Comparison of ENCODE assay signal across 19 cellular contexts in the genomic region with DNA sequence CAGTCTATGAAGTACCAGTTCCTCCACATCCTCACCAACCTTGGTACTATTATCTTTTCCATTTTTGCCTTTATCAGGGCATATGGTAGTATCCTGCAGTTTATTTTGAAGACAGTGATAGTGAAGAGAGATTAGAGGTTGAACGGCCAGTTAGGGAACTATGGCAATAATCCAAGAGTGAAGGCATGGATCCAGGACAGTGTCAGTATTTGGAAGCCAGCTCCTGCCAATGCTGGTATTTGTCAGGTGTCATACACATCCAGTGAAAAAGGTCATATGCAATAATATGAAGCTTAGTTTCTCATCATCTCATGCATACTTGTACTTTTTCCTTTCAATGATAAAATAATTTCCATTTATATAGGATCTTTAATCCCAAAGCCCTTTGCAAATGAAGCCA. TPM values are rescaled to one million over a fixed set of nuclear protein-coding genes. Genes with fewer than 3 reads are reported as not detected.
DNase-seq lines count a peak whose midpoint lies in the region; ATAC-seq, FAIRE-seq and TF ChIP-seq lines count a peak whose summit lies in the region.
"Had no signal": no experiment of that assay in that cellular context is flagged by ENCODE, and none has a peak within 500 bp of the region (broad histone marks: within the 10 kb centered on the region; RNA-seq: fewer than 3 reads in every experiment).

No MANE protein-coding gene starts in this region.

- H3K4me2 ChIP-seq in HepG2 (ENCODE audit: low read depth, low read length): no peak overlapping the region
- H3K4me2 ChIP-seq: BLaER1, GM23338 had no signal

- FAIRE-seq in GM12892 (lab: Jason Lieb, UNC) (peak; percentile 40), HepG2 (lab: Jason Lieb, UNC) (no peak)
- FAIRE-seq: H54, HTR-8/SVneo had no signal

- no peaks in the 10 kb centered on the region for H3K79me2 ChIP-seq in HepG2 (ENCODE audit: insufficient read depth, low read length)

- H3K4me1 Mint-ChIP-seq in stimulated activated naive B cell treated with anti-CD40 and anti-IgM and Interleukin-4, amounts not matched to agents 10 μg/mL and 1 μg/mL and 100 μg/mL, for 72 hours: peaks cover 11% of the 10 kb centered on the region in 2 donors

- no peak overlapping the region for H3K4me3 Mint-ChIP-seq in stimulated activated naive B cell treated with anti-CD40 and anti-IgM and Interleukin-4, amounts not matched to agents 10 μg/mL and 1 μg/mL and 100 μg/mL, for 72 hours
- H3K4me3 Mint-ChIP-seq: CD8-positive, alpha-beta T cell; GM23338 had no signal

- H3K36me3 ChIP-seq in right atrium auricular region (no peaks in the 10 kb centered on the region), left ventricle myocardium inferior (no peaks in the 10 kb centered on the region), HepG2 (replicated peaks in 1 of 2; ENCODE audit: control insufficient read depth in 1 of 2, insufficient read depth in 2 of 2, low read length in 2 of 2) (no peaks in the 10 kb centered on the region)
- H3K36me3 ChIP-seq: BLaER1 had no signal

- no TSS peak for BruUV-seq in HepG2 (replicated peaks; lab: Mats Ljungman, UMichigan)

- WGBS in HepG2 (ENCODE audit: low lambda C conversion rate): 0% methylated on average over 1 of the region's 1 CpG

- no peaks in the 10 kb centered on the region for H3K27me3 ChIP-seq in right atrium auricular region
- no peaks in the 10 kb centered on the region for H3K27me3 ChIP-seq in left ventricle myocardium inferior (ENCODE audit: low read depth)
- no peaks in the 10 kb centered on the region for H3K27me3 ChIP-seq in HepG2 (ENCODE audit: control insufficient read depth in 1 of 2, insufficient read depth in 2 of 2, low read length in 2 of 2)
- H3K27me3 ChIP-seq: BLaER1 had no signal

- peaks cover 0 to 5% of the 10 kb centered on the region in 2 donors for H3K4me1 ChIP-seq in right atrium auricular region
- peaks cover 9% of the 10 kb centered on the region for H3K4me1 ChIP-seq in left ventricle myocardium inferior
- no peaks in the 10 kb centered on the region for H3K4me1 ChIP-seq in HepG2 (ENCODE audit: insufficient read depth, low read length)
- H3K4me1 ChIP-seq: BLaER1 had no signal

- peaks cover 9 to 13% of the 10 kb centered on the region in 2 donors for H3K27me3 Mint-ChIP-seq in stimulated activated naive B cell treated with anti-CD40 and anti-IgM and Interleukin-4, amounts not matched to agents 10 μg/mL and 1 μg/mL and 100 μg/mL, for 72 hours

- H3K9ac ChIP-seq in HepG2 (ENCODE audit: insufficient read depth, low read depth, low read length): no peak overlapping the region
- H3K9ac ChIP-seq: BLaER1 had no signal

- intact Hi-C loops in Right ventricle myocardium inferior (cut with DNase I): no loop called here
- intact Hi-C loops in left ventricle myocardium inferior (cut with micrococcal nuclease): no loop called here
- intact Hi-C loops in HepG2 (cut with micrococcal nuclease; ENCODE audit: unreplicated experiment): no loop called here

- no peak for TF ChIP-seq POLR2A in GM12892 (IDR thresholded peaks at IDR 0.05; ENCODE audit: low read depth, low read length)
- TF ChIP-seq POLR2A in HepG2 (IDR thresholded peaks at IDR 0.05; ENCODE audit: insufficient read depth in 1 of 2, low read depth in 2 of 2, low read length in 2 of 2): no peak

- no peaks in the 10 kb centered on the region for H4K20me1 ChIP-seq in HepG2 (ENCODE audit: insufficient read depth, low read length)
- H4K20me1 ChIP-seq: BLaER1 had no signal

- ATAC-seq in Right ventricle myocardium inferior: peak; percentile 27
- ATAC-seq in stimulated activated naive B cell treated with anti-CD40 and anti-IgM and Interleukin-4, amounts not matched to agents 10 μg/mL and 1 μg/mL and 100 μg/mL, for 72 hours (replicated peaks): no peak
- ATAC-seq in HG02678 (IDR thresholded peaks at IDR 0.05; ENCODE audit: unreplicated experiment): no peak
- ATAC-seq in HepG2: no peak
- ATAC-seq: CD8-positive, alpha-beta T cell had no signal

- no peak for TF ChIP-seq RAD21 in HepG2 (CRISPR knock-in tag; IDR thresholded peaks at IDR 0.05)

- H3K9me3 ChIP-seq in right atrium auricular region: no peaks in the 10 kb centered on the region
- no peaks in the 10 kb centered on the region for H3K9me3 ChIP-seq in left ventricle myocardium inferior (replicated peaks)
- H3K9me3 ChIP-seq in HepG2 (ENCODE audit: low read length): no peaks in the 10 kb centered on the region
- H3K9me3 ChIP-seq: BLaER1 had no signal

- CTCF ChIA-PET in HepG2 (lab: Yijun Ruan, JAX; ENCODE audit: low intra/inter-chr PET ratio, low total read pairs): no interaction called here

- H3K4me3 ChIP-seq in right atrium auricular region (no peak overlapping the region), left ventricle myocardium inferior (no peak overlapping the region), HepG2 (replicated peaks in 1 of 3; ENCODE audit: insufficient read depth in 1 of 3, low read depth in 2 of 3, low read length in 3 of 3) (no peak overlapping the region)
- H3K4me3 ChIP-seq: BLaER1, GM23338 had no signal

- POLR2A ChIA-PET in HepG2 (lab: Yijun Ruan, JAX): no interaction called here

- no peaks in the 10 kb centered on the region for H3K36me3 Mint-ChIP-seq in stimulated activated naive B cell treated with anti-CD40 and anti-IgM and Interleukin-4, amounts not matched to agents 10 μg/mL and 1 μg/mL and 100 μg/mL, for 72 hours
- H3K36me3 Mint-ChIP-seq: CD8-positive, alpha-beta T cell had no signal

- TF ChIP-seq CTCF in right atrium auricular region (IDR thresholded peaks at IDR 0.05): no peak
- TF ChIP-seq CTCF in left ventricle myocardium inferior (IDR thresholded peaks at IDR 0.05; ENCODE audit: borderline replicate concordance): no peak
- no peak for TF ChIP-seq CTCF in HepG2 (CRISPR knock-in tag; IDR thresholded peaks at IDR 0.05)

- H2AFZ ChIP-seq in HepG2 (ENCODE audit: low read length): no peak overlapping the region
- H2AFZ ChIP-seq: GM23338 had no signal

- DNase-seq in Right ventricle myocardium inferior (ENCODE audit: missing footprints) (no peak), right atrium auricular region (ENCODE audit: low spot score) (no peak), GM12892 (ENCODE audit: insufficient read length) (no peak), cerebellar cortex (ENCODE audit: low spot score) (peak; percentile 56), left ventricle myocardium inferior (no peak), HepG2 (ENCODE audit: low spot score) (no peak)
- DNase-seq in stimulated activated naive B cell treated with anti-CD40 and anti-IgM and Interleukin-4, amounts not matched to agents 10 μg/mL and 1 μg/mL and 100 μg/mL, for 72 hours: no peak
- DNase-seq: 8988T; Calu3; CD8-positive, alpha-beta T cell; DMS79 treated with DMSO at 0.1 percent for 48 hours; HCEC 1CT had no signal

- H3K27ac Mint-ChIP-seq in stimulated activated naive B cell treated with anti-CD40 and anti-IgM and Interleukin-4, amounts not matched to agents 10 μg/mL and 1 μg/mL and 100 μg/mL, for 72 hours: no peak overlapping the region
- H3K27ac Mint-ChIP-seq: CD8-positive, alpha-beta T cell; GM23338 had no signal

- in situ Hi-C loops in HepG2 (cut with HindIII; ENCODE audit: extremely low pct_ligation_motif_present, low pct_unique_long_range_greater_than_20kb): no loop called here

- no peak overlapping the region for H3K27ac ChIP-seq in right atrium auricular region
- H3K27ac ChIP-seq in left ventricle myocardium inferior (replicated peaks): peak overlapping the region; percentile 11
- no peak overlapping the region for H3K27ac ChIP-seq in HepG2 (ENCODE audit: extremely low read length, insufficient read depth, low read length)
- H3K27ac ChIP-seq: BLaER1 had no signal

- no peaks in the 10 kb centered on the region for H3K9me3 Mint-ChIP-seq in stimulated activated naive B cell treated with anti-CD40 and anti-IgM and Interleukin-4, amounts not matched to agents 10 μg/mL and 1 μg/mL and 100 μg/mL, for 72 hours
- H3K9me3 Mint-ChIP-seq: CD8-positive, alpha-beta T cell; GM23338 had no signal

- TF ChIP-seq EP300 in HepG2 (IDR thresholded peaks at IDR 0.05; ENCODE audit: low read depth in 2 of 2, low read length in 2 of 2) (no peak), HepG2 (CRISPR knock-in tag; IDR thresholded peaks at IDR 0.05; ENCODE audit: borderline replicate concordance) (no peak)

TF ChIP-seq in HepG2, 621 proteins besides CTCF, POLR2A, EP300 and RAD21 (continues in another document):
- TF ChIP-seq ZNF354B (CRISPR knock-in tag; IDR thresholded peaks at IDR 0.05): no peak
- TF ChIP-seq ZNF326 (CRISPR knock-in tag; IDR thresholded peaks at IDR 0.05; ENCODE audit: borderline replicate concordance): no peak
- no peak for TF ChIP-seq HES4 (CRISPR knock-in tag; IDR thresholded peaks at IDR 0.05; ENCODE audit: borderline replicate concordance)

RNA-seq across cellular contexts. Expression of a gene that starts 56.8 kb away (rescaled TPM):
- total RNA-seq in Right ventricle myocardium inferior: 1.8 TPM
- total RNA-seq in right atrium auricular region: 10 to 100 TPM in 1 of 2 donors, 1 to 10 TPM in 1; 2.8 to 18.2 TPM
- 8.6 TPM for polyA plus RNA-seq in GM12892 (2012; ENCODE audit: missing spikeins)
- total RNA-seq in left ventricle myocardium inferior: 2.1 TPM
- total RNA-seq in HepG2 (2016; rRNA removed; fragmentation: Illumina TruSeq; extraction: Trizol): not detected in 2 replicates
- not detected in 2 replicates for total RNA-seq in HepG2 (2016; cell fraction: cytosol; rRNA removed; fragmentation: Illumina TruSeq; extraction: Trizol; ENCODE audit: low read depth)
- total RNA-seq in HepG2 (2016; cell fraction: insoluble cytoplasmic fraction; rRNA removed; fragmentation: Illumina TruSeq; extraction: Trizol): not detected in 2 replicates
- not detected in 2 replicates for total RNA-seq in HepG2 (2016; cell fraction: membrane; rRNA removed; fragmentation: Illumina TruSeq; extraction: Trizol)
- total RNA-seq in HepG2 (2016; cell fraction: nucleus; rRNA removed; fragmentation: Illumina TruSeq; extraction: Trizol): not detected in 2 replicates
- not detected in 2 replicates for polyA plus RNA-seq in HepG2 (2011; rRNA removed)
- not detected in 2 replicates for polyA plus RNA-seq in HepG2 (2011; cell fraction: cytosol; rRNA removed)
- polyA plus RNA-seq in HepG2 (2011; cell fraction: nucleus; rRNA removed): not detected in 2 replicates
- not detected in 2 replicates for polyA plus RNA-seq in HepG2 (2012)
- not detected in 2 replicates for polyA plus RNA-seq in HepG2 (2016; cell fraction: cytosol; fragmentation: Illumina TruSeq; extraction: Trizol; ENCODE audit: low read depth)
- not detected in 2 replicates for polyA plus RNA-seq in HepG2 (2016; cell fraction: insoluble cytoplasmic fraction; fragmentation: Illumina TruSeq; extraction: Trizol; ENCODE audit: low read depth)
- polyA plus RNA-seq in HepG2 (2016; cell fraction: membrane; fragmentation: Illumina TruSeq; extraction: Trizol; ENCODE audit: low read depth): not detected in 2 replicates
- not detected in 2 replicates for polyA plus RNA-seq in HepG2 (2016; cell fraction: nucleus; fragmentation: Illumina TruSeq; extraction: Trizol; ENCODE audit: insufficient read depth, low read depth)
- not detected in 2 replicates for polyA minus RNA-seq in HepG2 (2011; rRNA and poly(A)+ RNA removed; ENCODE audit: low replicate concordance)
- not detected in 2 replicates for polyA minus RNA-seq in HepG2 (2011; cell fraction: cytosol; rRNA and poly(A)+ RNA removed)
- polyA minus RNA-seq in HepG2 (2011; cell fraction: nucleus; rRNA and poly(A)+ RNA removed): not detected in 2 replicates
- total RNA-seq: A673; Calu3; CD8-positive, alpha-beta T cell; GM23338 had no signal
- polyA plus RNA-seq: AG04450 had no signal
